In the genomic region with DNA sequence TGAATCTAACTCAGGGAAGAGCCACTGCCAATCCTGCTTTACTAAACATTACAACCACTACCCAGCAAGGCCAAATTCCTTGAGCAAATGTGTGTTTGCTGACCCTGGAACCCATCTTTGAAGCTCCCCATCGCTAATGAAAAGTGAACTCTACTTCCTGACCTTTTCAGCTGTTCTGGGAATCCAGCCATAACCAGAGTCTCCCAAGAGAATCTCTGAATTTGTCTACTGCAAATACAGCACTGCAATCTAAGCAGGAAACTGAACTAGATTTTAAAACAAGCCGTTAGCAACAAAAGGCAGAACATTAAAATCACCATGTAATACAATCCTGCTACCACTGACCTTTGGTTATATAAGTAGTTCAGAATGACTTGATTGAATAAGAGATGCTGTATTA, we compare ENCODE assay signal across 1 cellular context.
A peak's percentile ranks its signal among the peaks of the same experiment; 100 is the strongest.
TF ChIP-seq lines count a peak whose summit lies in the region.

No MANE protein-coding gene starts in this region.

TF ChIP-seq in HepG2, 621 proteins besides CTCF, POLR2A, EP300 and RAD21 (continued from another document and continues in another):
- TF ChIP-seq, protein P1, sequence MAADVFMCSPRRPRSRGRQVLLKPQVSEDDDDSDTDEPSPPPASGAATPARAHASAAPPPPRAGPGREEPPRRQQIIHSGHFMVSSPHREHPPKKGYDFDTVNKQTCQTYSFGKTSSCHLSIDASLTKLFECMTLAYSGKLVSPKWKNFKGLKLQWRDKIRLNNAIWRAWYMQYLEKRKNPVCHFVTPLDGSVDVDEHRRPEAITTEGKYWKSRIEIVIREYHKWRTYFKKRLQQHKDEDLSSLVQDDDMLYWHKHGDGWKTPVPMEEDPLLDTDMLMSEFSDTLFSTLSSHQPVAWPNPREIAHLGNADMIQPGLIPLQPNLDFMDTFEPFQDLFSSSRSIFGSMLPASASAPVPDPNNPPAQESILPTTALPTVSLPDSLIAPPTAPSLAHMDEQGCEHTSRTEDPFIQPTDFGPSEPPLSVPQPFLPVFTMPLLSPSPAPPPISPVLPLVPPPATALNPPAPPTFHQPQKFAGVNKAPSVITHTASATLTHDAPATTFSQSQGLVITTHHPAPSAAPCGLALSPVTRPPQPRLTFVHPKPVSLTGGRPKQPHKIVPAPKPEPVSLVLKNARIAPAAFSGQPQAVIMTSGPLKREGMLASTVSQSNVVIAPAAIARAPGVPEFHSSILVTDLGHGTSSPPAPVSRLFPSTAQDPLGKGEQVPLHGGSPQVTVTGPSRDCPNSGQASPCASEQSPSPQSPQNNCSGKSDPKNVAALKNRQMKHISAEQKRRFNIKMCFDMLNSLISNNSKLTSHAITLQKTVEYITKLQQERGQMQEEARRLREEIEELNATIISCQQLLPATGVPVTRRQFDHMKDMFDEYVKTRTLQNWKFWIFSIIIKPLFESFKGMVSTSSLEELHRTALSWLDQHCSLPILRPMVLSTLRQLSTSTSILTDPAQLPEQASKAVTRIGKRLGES (CRISPR knock-in tag; IDR thresholded peaks at IDR 0.05; ENCODE audit: borderline replicate concordance) = no peak
- TF ChIP-seq IRF2 (CRISPR knock-in tag; IDR thresholded peaks at IDR 0.05) (peak; percentile 46; the same call in 1 of the 2 replicates), ZNF317 (CRISPR knock-in tag; IDR thresholded peaks at IDR 0.05) (peak; percentile 51; the same call in 1 of the 2 replicates), KLF15 (CRISPR knock-in tag; IDR thresholded peaks at IDR 0.05; ENCODE audit: borderline replicate concordance) (no peak), ZNF674 (CRISPR knock-in tag; IDR thresholded peaks at IDR 0.05; ENCODE audit: low read depth) (no peak), TEAD2 (CRISPR knock-in tag; IDR thresholded peaks at IDR 0.05) (no peak), ZNF768 (CRISPR knock-in tag; IDR thresholded peaks at IDR 0.05) (no peak), ZNF224 (CRISPR knock-in tag; IDR thresholded peaks at IDR 0.05) (no peak), ZNF629 (CRISPR knock-in tag; conservative IDR thresholded peaks at IDR 0.05) (0 out of 2 replicates have a peak, but pooled peaks have one; percentile 11), ATF6 (CRISPR knock-in tag; conservative IDR thresholded peaks at IDR 0.05) (no peak), SIX4 (CRISPR knock-in tag; IDR thresholded peaks at IDR 0.05) (0 out of 2 replicates have a peak, but pooled peaks have one; percentile 19), SALL1 (CRISPR knock-in tag; IDR thresholded peaks at IDR 0.05) (peak; percentile 56; the same call in 1 of the 2 replicates), FOXK2 (IDR thresholded peaks at IDR 0.05) (no peak), SMAD9 (CRISPR knock-in tag; IDR thresholded peaks at IDR 0.05) (no peak), ZIK1 (CRISPR knock-in tag; IDR thresholded peaks at IDR 0.05; ENCODE audit: borderline replicate concordance, low read depth) (no peak), TSC22D2 (CRISPR knock-in tag; IDR thresholded peaks at IDR 0.05; ENCODE audit: borderline replicate concordance) (0 out of 2 replicates have a peak, but pooled peaks have one; percentile 26), CEBPG (CRISPR knock-in tag; IDR thresholded peaks at IDR 0.05) (peak; percentile 51), NR2F2 (IDR thresholded peaks at IDR 0.05; ENCODE audit: borderline replicate concordance, low read depth) (peak; percentile 92), NR2F1 (CRISPR knock-in tag; IDR thresholded peaks at IDR 0.05) (peak; percentile 75 to 94; a peak in 3 of 4 replicates), DPF2 (CRISPR knock-in tag; IDR thresholded peaks at IDR 0.05; ENCODE audit: borderline replicate concordance, low read depth) (peak; percentile 57; the same call in 1 of the 2 replicates), PTBP1 (IDR thresholded peaks at IDR 0.05; ENCODE audit: low read depth, low read length, poor library complexity, severe bottlenecking) (no peak), ZNF782 (CRISPR knock-in tag; IDR thresholded peaks at IDR 0.05; ENCODE audit: borderline replicate concordance) (no peak), NCOA2 (CRISPR knock-in tag; IDR thresholded peaks at IDR 0.05) (peak; percentile 78), ZBTB8A (CRISPR knock-in tag; IDR thresholded peaks at IDR 0.05; ENCODE audit: borderline replicate concordance, low read depth) (no peak), ZKSCAN8 (CRISPR knock-in tag; IDR thresholded peaks at IDR 0.05; ENCODE audit: borderline replicate concordance) (peak; percentile 55; the same call in 1 of the 2 replicates), ISL2 (CRISPR knock-in tag; IDR thresholded peaks at IDR 0.05) (peak; percentile 77), MAX (IDR thresholded peaks at IDR 0.05) (0 out of 2 replicates have a peak, but pooled peaks have one; percentile 13), ZNF329 (CRISPR knock-in tag; IDR thresholded peaks at IDR 0.05; ENCODE audit: low read depth) (no peak), PHF21A (CRISPR knock-in tag; IDR thresholded peaks at IDR 0.05) (peak; percentile 58; the same call in 1 of the 2 replicates), TRIM24 (CRISPR knock-in tag; IDR thresholded peaks at IDR 0.05) (no peak), SAP130 (CRISPR knock-in tag; IDR thresholded peaks at IDR 0.05; ENCODE audit: low read depth) (peak; percentile 70), MAFF (IDR thresholded peaks at IDR 0.05; ENCODE audit: low read depth, low read length) (peak; percentile 2; the same call in 1 of the 2 replicates), FOXA1 (IDR thresholded peaks at IDR 0.05) (no peak), FOXA1 (CRISPR knock-in tag; IDR thresholded peaks at IDR 0.05) (peak; percentile 40; the same call in 1 of the 2 replicates), ZNF264 (CRISPR knock-in tag; IDR thresholded peaks at IDR 0.05) (peak; percentile 64; the same call in 1 of the 2 replicates), ZNF382 (CRISPR knock-in tag; IDR thresholded peaks at IDR 0.05; ENCODE audit: borderline replicate concordance) (no peak), IRF9 (CRISPR knock-in tag; IDR thresholded peaks at IDR 0.05; ENCODE audit: borderline replicate concordance) (no peak), TEAD3 (CRISPR knock-in tag; optimal IDR thresholded peaks at IDR 0.05; ENCODE audit: borderline replicate concordance) (peak; percentile 89), BCL6 (CRISPR knock-in tag; IDR thresholded peaks at IDR 0.05) (peak; percentile 80), PHF5A (CRISPR knock-in tag; IDR thresholded peaks at IDR 0.05; ENCODE audit: low read depth, unreplicated experiment) (no peak), HOXA9 (CRISPR knock-in tag; IDR thresholded peaks at IDR 0.05; ENCODE audit: borderline replicate concordance) (no peak), ETV5 (CRISPR knock-in tag; IDR thresholded peaks at IDR 0.05; ENCODE audit: borderline replicate concordance) (peak; percentile 72; the same call in 1 of the 2 replicates), RFX5 (IDR thresholded peaks at IDR 0.05; ENCODE audit: low read depth, low read length) (no peak), ZNF605 (CRISPR knock-in tag; IDR thresholded peaks at IDR 0.05) (no peak), ZNF644 (CRISPR knock-in tag; IDR thresholded peaks at IDR 0.05; ENCODE audit: low read depth) (peak; percentile 91), ZMYM4 (CRISPR knock-in tag; IDR thresholded peaks at IDR 0.05) (peak; percentile 75), MIER2 (CRISPR knock-in tag; IDR thresholded peaks at IDR 0.05) (peak; percentile 21; the same call in 1 of the 2 replicates), ERF (CRISPR knock-in tag; IDR thresholded peaks at IDR 0.05) (no peak; the same call in 1 of the 2 replicates), KAT7 (CRISPR knock-in tag; IDR thresholded peaks at IDR 0.05; ENCODE audit: borderline replicate concordance) (no peak), MXD4 (CRISPR knock-in tag; IDR thresholded peaks at IDR 0.05) (0 out of 2 replicates have a peak, but pooled peaks have one; percentile 38)
- TF ChIP-seq, protein P2, sequence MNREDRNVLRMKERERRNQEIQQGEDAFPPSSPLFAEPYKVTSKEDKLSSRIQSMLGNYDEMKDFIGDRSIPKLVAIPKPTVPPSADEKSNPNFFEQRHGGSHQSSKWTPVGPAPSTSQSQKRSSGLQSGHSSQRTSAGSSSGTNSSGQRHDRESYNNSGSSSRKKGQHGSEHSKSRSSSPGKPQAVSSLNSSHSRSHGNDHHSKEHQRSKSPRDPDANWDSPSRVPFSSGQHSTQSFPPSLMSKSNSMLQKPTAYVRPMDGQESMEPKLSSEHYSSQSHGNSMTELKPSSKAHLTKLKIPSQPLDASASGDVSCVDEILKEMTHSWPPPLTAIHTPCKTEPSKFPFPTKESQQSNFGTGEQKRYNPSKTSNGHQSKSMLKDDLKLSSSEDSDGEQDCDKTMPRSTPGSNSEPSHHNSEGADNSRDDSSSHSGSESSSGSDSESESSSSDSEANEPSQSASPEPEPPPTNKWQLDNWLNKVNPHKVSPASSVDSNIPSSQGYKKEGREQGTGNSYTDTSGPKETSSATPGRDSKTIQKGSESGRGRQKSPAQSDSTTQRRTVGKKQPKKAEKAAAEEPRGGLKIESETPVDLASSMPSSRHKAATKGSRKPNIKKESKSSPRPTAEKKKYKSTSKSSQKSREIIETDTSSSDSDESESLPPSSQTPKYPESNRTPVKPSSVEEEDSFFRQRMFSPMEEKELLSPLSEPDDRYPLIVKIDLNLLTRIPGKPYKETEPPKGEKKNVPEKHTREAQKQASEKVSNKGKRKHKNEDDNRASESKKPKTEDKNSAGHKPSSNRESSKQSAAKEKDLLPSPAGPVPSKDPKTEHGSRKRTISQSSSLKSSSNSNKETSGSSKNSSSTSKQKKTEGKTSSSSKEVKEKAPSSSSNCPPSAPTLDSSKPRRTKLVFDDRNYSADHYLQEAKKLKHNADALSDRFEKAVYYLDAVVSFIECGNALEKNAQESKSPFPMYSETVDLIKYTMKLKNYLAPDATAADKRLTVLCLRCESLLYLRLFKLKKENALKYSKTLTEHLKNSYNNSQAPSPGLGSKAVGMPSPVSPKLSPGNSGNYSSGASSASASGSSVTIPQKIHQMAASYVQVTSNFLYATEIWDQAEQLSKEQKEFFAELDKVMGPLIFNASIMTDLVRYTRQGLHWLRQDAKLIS (CRISPR knock-in tag; IDR thresholded peaks at IDR 0.05) = no peak
- TF ChIP-seq, protein P3, sequence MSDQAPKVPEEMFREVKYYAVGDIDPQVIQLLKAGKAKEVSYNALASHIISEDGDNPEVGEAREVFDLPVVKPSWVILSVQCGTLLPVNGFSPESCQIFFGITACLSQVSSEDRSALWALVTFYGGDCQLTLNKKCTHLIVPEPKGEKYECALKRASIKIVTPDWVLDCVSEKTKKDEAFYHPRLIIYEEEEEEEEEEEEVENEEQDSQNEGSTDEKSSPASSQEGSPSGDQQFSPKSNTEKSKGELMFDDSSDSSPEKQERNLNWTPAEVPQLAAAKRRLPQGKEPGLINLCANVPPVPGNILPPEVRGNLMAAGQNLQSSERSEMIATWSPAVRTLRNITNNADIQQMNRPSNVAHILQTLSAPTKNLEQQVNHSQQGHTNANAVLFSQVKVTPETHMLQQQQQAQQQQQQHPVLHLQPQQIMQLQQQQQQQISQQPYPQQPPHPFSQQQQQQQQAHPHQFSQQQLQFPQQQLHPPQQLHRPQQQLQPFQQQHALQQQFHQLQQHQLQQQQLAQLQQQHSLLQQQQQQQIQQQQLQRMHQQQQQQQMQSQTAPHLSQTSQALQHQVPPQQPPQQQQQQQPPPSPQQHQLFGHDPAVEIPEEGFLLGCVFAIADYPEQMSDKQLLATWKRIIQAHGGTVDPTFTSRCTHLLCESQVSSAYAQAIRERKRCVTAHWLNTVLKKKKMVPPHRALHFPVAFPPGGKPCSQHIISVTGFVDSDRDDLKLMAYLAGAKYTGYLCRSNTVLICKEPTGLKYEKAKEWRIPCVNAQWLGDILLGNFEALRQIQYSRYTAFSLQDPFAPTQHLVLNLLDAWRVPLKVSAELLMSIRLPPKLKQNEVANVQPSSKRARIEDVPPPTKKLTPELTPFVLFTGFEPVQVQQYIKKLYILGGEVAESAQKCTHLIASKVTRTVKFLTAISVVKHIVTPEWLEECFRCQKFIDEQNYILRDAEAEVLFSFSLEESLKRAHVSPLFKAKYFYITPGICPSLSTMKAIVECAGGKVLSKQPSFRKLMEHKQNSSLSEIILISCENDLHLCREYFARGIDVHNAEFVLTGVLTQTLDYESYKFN (CRISPR knock-in tag; conservative IDR thresholded peaks at IDR 0.05) = peak; percentile 81
- TF ChIP-seq, protein P4, sequence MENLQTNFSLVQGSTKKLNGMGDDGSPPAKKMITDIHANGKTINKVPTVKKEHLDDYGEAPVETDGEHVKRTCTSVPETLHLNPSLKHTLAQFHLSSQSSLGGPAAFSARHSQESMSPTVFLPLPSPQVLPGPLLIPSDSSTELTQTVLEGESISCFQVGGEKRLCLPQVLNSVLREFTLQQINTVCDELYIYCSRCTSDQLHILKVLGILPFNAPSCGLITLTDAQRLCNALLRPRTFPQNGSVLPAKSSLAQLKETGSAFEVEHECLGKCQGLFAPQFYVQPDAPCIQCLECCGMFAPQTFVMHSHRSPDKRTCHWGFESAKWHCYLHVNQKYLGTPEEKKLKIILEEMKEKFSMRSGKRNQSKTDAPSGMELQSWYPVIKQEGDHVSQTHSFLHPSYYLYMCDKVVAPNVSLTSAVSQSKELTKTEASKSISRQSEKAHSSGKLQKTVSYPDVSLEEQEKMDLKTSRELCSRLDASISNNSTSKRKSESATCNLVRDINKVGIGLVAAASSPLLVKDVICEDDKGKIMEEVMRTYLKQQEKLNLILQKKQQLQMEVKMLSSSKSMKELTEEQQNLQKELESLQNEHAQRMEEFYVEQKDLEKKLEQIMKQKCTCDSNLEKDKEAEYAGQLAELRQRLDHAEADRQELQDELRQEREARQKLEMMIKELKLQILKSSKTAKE (CRISPR knock-in tag; IDR thresholded peaks at IDR 0.05; ENCODE audit: borderline replicate concordance) = peak; percentile 17; the same call in 1 of the 2 replicates
- TF ChIP-seq, protein P5, sequence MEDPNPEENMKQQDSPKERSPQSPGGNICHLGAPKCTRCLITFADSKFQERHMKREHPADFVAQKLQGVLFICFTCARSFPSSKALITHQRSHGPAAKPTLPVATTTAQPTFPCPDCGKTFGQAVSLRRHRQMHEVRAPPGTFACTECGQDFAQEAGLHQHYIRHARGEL (CRISPR knock-in tag; IDR thresholded peaks at IDR 0.05) = no peak
